In genomic region chr20:44967207-44967807, GRCh38 we compare ENCODE assay signal across 8 cellular contexts. TPM values are rescaled to one million over a fixed set of nuclear protein-coding genes. Genes with fewer than 3 reads are reported as not detected.
A peak's percentile ranks its signal among the peaks of the same experiment; 100 is the strongest.
DNase-seq lines count a peak whose midpoint lies in the region; ATAC-seq and TF ChIP-seq lines count a peak whose summit lies in the region.

No MANE protein-coding gene starts in this region.

- no peak for TF ChIP-seq CTCF in CD8-positive, alpha-beta T cell (IDR thresholded peaks at IDR 0.05)
- TF ChIP-seq CTCF in LNCaP clone FGC (IDR thresholded peaks at IDR 0.05; ENCODE audit: control insufficient read depth, extremely low read depth, insufficient read depth) (no peak), gastroesophageal sphincter (IDR thresholded peaks at IDR 0.05) (no peak), psoas muscle (IDR thresholded peaks at IDR 0.05) (no peak)

- TF ChIP-seq EP300 in gastroesophageal sphincter (IDR thresholded peaks at IDR 0.05), result no peak

- H3K4me1 Mint-ChIP-seq in CD8-positive, alpha-beta T cell (ENCODE audit: low read depth), result peaks cover 53% of the 10 kb centered on the region

- peak overlapping the region; percentile 97 for H3K4me3 ChIP-seq in CD8-positive, alpha-beta T cell (ENCODE audit: low read depth, low read length)
- H3K4me3 ChIP-seq in LNCaP clone FGC (ENCODE audit: low read depth, low read length), result peak overlapping the region; percentile 97
- H3K4me3 ChIP-seq in gastroesophageal sphincter, result peak overlapping the region; percentile 63 to 91
- H3K4me3 ChIP-seq in psoas muscle, result peak overlapping the region; percentile 95

- peak in 4 of 7 experiments; percentile 48 to 65 (median 53) for DNase-seq in CD8-positive, alpha-beta T cell
- DNase-seq in LNCaP clone FGC (ENCODE audit: low read depth), result no peak
- peak; percentile 30 for DNase-seq in activated CD8-positive, alpha-beta memory T cell treated with anti-CD3 and anti-CD28 coated beads, Interleukin-2, amount 50 U/mL, for 4 hours
- DNase-seq in psoas muscle, result no peak
- no peak for DNase-seq in NCI-H2081 treated with DMSO at 0.1 percent for 48 hours (lab: John Stamatoyannopoulos, UW)
- DNase-seq in activated CD4-positive, CD25-positive, alpha-beta regulatory T cell treated with anti-CD3 and anti-CD28 coated beads, Interleukin-2, amount 50 U/mL, for 72 hours, result no peak
- DNase-seq in NCI-H2171 (lab: John Stamatoyannopoulos, UW), result no peak

- no peaks in the 10 kb centered on the region for H3K9me3 ChIP-seq in CD8-positive, alpha-beta T cell (ENCODE audit: low read length)
- no peaks in the 10 kb centered on the region for H3K9me3 ChIP-seq in gastroesophageal sphincter
- H3K9me3 ChIP-seq in psoas muscle, result no peaks in the 10 kb centered on the region

- POLR2A ChIA-PET in CD8-positive, alpha-beta T cell (lab: Charles Lee), result interaction anchor here (0.8 to 5.6 kb wide), 8 partner anchors 8 to 83 kb away, joined by 3 to 60 read pairs (median 4); partner anchors contain the start of gene YWHAB

- intact Hi-C loops in CD8-positive, alpha-beta T cell (cut with DNase I, micrococcal nuclease), result loop anchor here (2.0 to 5.0 kb wide), 7 partner anchors 23 to 757 kb away; partner anchors contain the start of genes YWHAB (in 2 of the 2), OSER1 (in 1 of the 2), PABPC1L (in 1 of the 2) and SYS1 (in 1 of the 2)
- intact Hi-C loops in psoas muscle (cut with DNase I), result no loop called here

- 13 to 41% methylated on average over 2 to 4 of the region's 5 CpGs for WGBS in gastroesophageal sphincter (ENCODE audit: low coverage in 1 of 2), 2 donors
- WGBS in psoas muscle, 3 donors, result 41 to 45% (median 42%) methylated on average over 5 of the region's 5 CpGs

- ATAC-seq in CD8-positive, alpha-beta T cell, result peak; percentile 48
- ATAC-seq in gastroesophageal sphincter (no peak), psoas muscle (no peak)

- peak overlapping the region; percentile 89 for H3K27ac Mint-ChIP-seq in CD8-positive, alpha-beta T cell

- CTCF ChIA-PET in CD8-positive, alpha-beta T cell (lab: Charles Lee), result interaction anchor here (1.0 to 4.5 kb wide), 3 partner anchors 8 to 128 kb away, joined by 3 to 29 read pairs (median 3); partner anchors contain the start of gene TOMM34

- peak overlapping the region; percentile 82 for H3K27ac ChIP-seq in CD8-positive, alpha-beta T cell (ENCODE audit: low read depth, low read length)
- H3K27ac ChIP-seq in gastroesophageal sphincter, result peak overlapping the region; percentile 26 to 91 (median 87)
- peak overlapping the region; percentile 94 for H3K27ac ChIP-seq in psoas muscle

- H3K4me3 Mint-ChIP-seq in CD8-positive, alpha-beta T cell, result peak overlapping the region; percentile 91

- no peaks in the 10 kb centered on the region for H3K9me3 Mint-ChIP-seq in CD8-positive, alpha-beta T cell

- no peak for TF ChIP-seq POLR2A in gastroesophageal sphincter (IDR thresholded peaks at IDR 0.05)

- peaks cover 30% of the 10 kb centered on the region for H3K4me1 ChIP-seq in CD8-positive, alpha-beta T cell (ENCODE audit: insufficient read depth, low read length)
- peaks cover 0 to 55% (median 6%) of the 10 kb centered on the region in 3 donors for H3K4me1 ChIP-seq in gastroesophageal sphincter
- H3K4me1 ChIP-seq in psoas muscle, result peaks cover 9% of the 10 kb centered on the region

- no peaks in the 10 kb centered on the region for H3K27me3 Mint-ChIP-seq in CD8-positive, alpha-beta T cell (ENCODE audit: low read depth)

- no peaks in the 10 kb centered on the region for H3K36me3 ChIP-seq in CD8-positive, alpha-beta T cell (ENCODE audit: insufficient read depth, low read length)
- H3K36me3 ChIP-seq in gastroesophageal sphincter (peaks cover 0 to 4% of the 10 kb centered on the region in 2 donors), psoas muscle (ENCODE audit: insufficient read depth in 1 of 2, low read depth in 1 of 2) (peaks cover 0 to 7% of the 10 kb centered on the region in 2 donors)

- peaks cover 42% of the 10 kb centered on the region for H3K36me3 Mint-ChIP-seq in CD8-positive, alpha-beta T cell

- no peaks in the 10 kb centered on the region for H3K27me3 ChIP-seq in CD8-positive, alpha-beta T cell (ENCODE audit: insufficient read depth, low read length)
- H3K27me3 ChIP-seq in gastroesophageal sphincter, result no peaks in the 10 kb centered on the region
- no peaks in the 10 kb centered on the region for H3K27me3 ChIP-seq in psoas muscle (ENCODE audit: insufficient read depth in 3 of 3, low read length in 2 of 3)

RNA-seq across cellular contexts. Expression of gene STK4, which starts 1.0 kb away (rescaled TPM):
- 100 to 1,000 TPM; 253 to 259 TPM for total RNA-seq in CD8-positive, alpha-beta T cell
- total RNA-seq in gastroesophageal sphincter (10 to 100 TPM; 26.9 to 33.5 (median 28.8) TPM), psoas muscle (1 to 10 TPM; 5.1 to 8.6 (median 7.3) TPM)
- polyA plus RNA-seq in psoas muscle, result 1 to 10 TPM; 2.4 to 5.6 (median 4.0) TPM

RNA-seq across cellular contexts. Expression of gene TOMM34, which starts 7.1 kb away (rescaled TPM):
- 10 to 100 TPM; 11.9 to 12.4 TPM for total RNA-seq in CD8-positive, alpha-beta T cell
- 10 to 100 TPM in 3 of 4 donors, 1 to 10 TPM in 1; 6.8 to 16.5 (median 13.8) TPM for total RNA-seq in gastroesophageal sphincter
- 10 to 100 TPM in 3 of 4 donors, 1 to 10 TPM in 1; 9.6 to 18.3 (median 14.5) TPM for total RNA-seq in psoas muscle
- polyA plus RNA-seq in psoas muscle, result 10 to 100 TPM; 10.4 to 38.0 (median 17.6) TPM

RNA-seq across cellular contexts. Expression of gene PABPC1L, which starts 57.4 kb away (rescaled TPM):
- total RNA-seq in CD8-positive, alpha-beta T cell, result 10 to 100 TPM; 31.9 to 34.0 TPM
- total RNA-seq in gastroesophageal sphincter, result 10 to 100 TPM in 1 of 4 donors, 1 to 10 TPM in 3; 2.2 to 13.5 (median 3.2) TPM
- 1 to 10 TPM; 1.5 to 2.8 (median 2.1) TPM for total RNA-seq in psoas muscle
- 1 to 10 TPM; 1.0 to 2.4 (median 1.8) TPM for polyA plus RNA-seq in psoas muscle

Comparison
In these comparisons a context has a peak if more than half of its experiments do, and no peak if none do; other contexts are left out.
1. DNase-seq: peak in CD8-positive, alpha-beta T cell (4 of 7) and activated CD8-positive, alpha-beta memory T cell treated with anti-CD3 and anti-CD28 coated beads, Interleukin-2, amount 50 U/mL, for 4 hours (single experiment); none in LNCaP clone FGC (single experiment), psoas muscle (0 of 2), NCI-H2081 treated with DMSO at 0.1 percent for 48 hours (single experiment), activated CD4-positive, CD25-positive, alpha-beta regulatory T cell treated with anti-CD3 and anti-CD28 coated beads, Interleukin-2, amount 50 U/mL, for 72 hours (single experiment) and NCI-H2171 (single experiment).
2. RNA of gene STK4, which starts 1.0 kb away (total RNA-seq): 253 to 259 TPM in CD8-positive, alpha-beta T cell; 26.9 to 33.5 TPM in gastroesophageal sphincter and 5.1 to 8.6 TPM in psoas muscle; every median in the first group is over 4 times any median in the second.
3. intact Hi-C loops: an anchor here in CD8-positive, alpha-beta T cell (2.0 to 5.0 kb wide); none called in psoas muscle.
4. Peak in every context shown above with its lines, with median percentiles within 50 percentile points of each other: H3K27ac ChIP-seq and H3K4me3 ChIP-seq.